8 cellular contexts compared by ENCODE assay signal in genomic region chr12:68686595-68687521, GRCh38. TPM values are rescaled to one million over a fixed set of nuclear protein-coding genes. Genes with fewer than 3 reads are reported as not detected.
DNase-seq lines count a peak whose midpoint lies in the region; ATAC-seq, FAIRE-seq and TF ChIP-seq lines count a peak whose summit lies in the region.

Gene NUP107 (plus strand): TSS chr12:68686978. CDS start chr12:68687066, 88 bp downstream.

- peak within 1 kb of the TSS; percentile 92 to 96 for H3K27ac ChIP-seq in small intestine (ENCODE audit: low read depth in 1 of 2, low read length in 1 of 2)

- WGBS in small intestine, 3 donors, result 0 to 1% (median 0%) methylated on average over 44 of the region's 44 CpGs

- ATAC-seq in GM18873 (IDR thresholded peaks at IDR 0.05; ENCODE audit: low FRiP score, unreplicated experiment), result peak; percentile 89
- ATAC-seq in HG03139 (IDR thresholded peaks at IDR 0.05; ENCODE audit: unreplicated experiment), result peak; percentile 94

- no peak for TF ChIP-seq CTCF in WI38 (IDR thresholded peaks at IDR 0.05; ENCODE audit: low read depth, low read length)
- peak; percentile 16 for TF ChIP-seq CTCF in bronchial epithelial cell (IDR thresholded peaks at IDR 0.05; ENCODE audit: insufficient read depth, low read length, severe bottlenecking)

- DNase-seq in ACHN (peak; percentile 100), NCI-H2227 (lab: John Stamatoyannopoulos, UW; ENCODE audit: unreplicated experiment) (peak; percentile 97), bronchial epithelial cell (ENCODE audit: low read depth) (peak; percentile 98), iPS-NIHi11 (ENCODE audit: low spot score) (peak; percentile 95), small intestine (peak; percentile 100)

- H3K4me3 ChIP-seq in WI38 (ENCODE audit: low read depth, low read length), result peak within 1 kb of the TSS; percentile 100
- peak within 1 kb of the TSS; percentile 67 for H3K4me3 ChIP-seq in bronchial epithelial cell (ENCODE audit: low read depth, low read length)
- H3K4me3 ChIP-seq in small intestine (ENCODE audit: low read depth in 1 of 2, low read length in 2 of 2), result peak within 1 kb of the TSS; percentile 59 to 60

- FAIRE-seq in bronchial epithelial cell (lab: Jason Lieb, UNC), result peak; percentile 36
- no peak for FAIRE-seq in small intestine (lab: Jason Lieb, UNC)

- in situ Hi-C loops in ACHN (cut with HindIII; ENCODE audit: low pct_ligation_motif_present, low pct_unique_long_range_greater_than_20kb, low sequenced_read_pairs), result no loop called here

- peaks cover 2 to 5% of the 10 kb centered on the region in 2 donors for H3K4me1 ChIP-seq in small intestine (ENCODE audit: control insufficient read depth in 2 of 2, insufficient read depth in 1 of 2, low read depth in 1 of 2, low read length in 1 of 2)

- no peaks in the 10 kb centered on the region for H3K9me3 ChIP-seq in small intestine (ENCODE audit: control insufficient read depth, low read depth)

- no peaks in the 10 kb centered on the region for H3K27me3 ChIP-seq in bronchial epithelial cell (ENCODE audit: control insufficient read depth, insufficient read depth, low read length)
- no peaks in the 10 kb centered on the region for H3K27me3 ChIP-seq in small intestine (ENCODE audit: control insufficient read depth in 2 of 2, insufficient read depth in 2 of 2, low read length in 2 of 2)

- no peaks in the 10 kb centered on the region for H3K36me3 ChIP-seq in bronchial epithelial cell (ENCODE audit: control insufficient read depth, insufficient read depth, low read length)
- peaks cover 0 to 6% of the 10 kb centered on the region in 2 donors for H3K36me3 ChIP-seq in small intestine (ENCODE audit: control insufficient read depth in 2 of 2, insufficient read depth in 2 of 2, low read length in 2 of 2)

RNA-seq across cellular contexts. Expression of gene NUP107, which starts in this region (rescaled TPM):
- total RNA-seq in bronchial epithelial cell, result 24.1 and 28.7 TPM in 2 replicates
- polyA plus RNA-seq in small intestine, result 10 to 100 TPM in 1 of 3 donors, 1 to 10 TPM in 2; 5.1 to 19.0 (median 7.0) TPM

Comparison
In these comparisons a context has a peak if more than half of its experiments do, and no peak if none do; other contexts are left out.
1. Peak in every context shown above with its lines: DNase-seq, ATAC-seq, H3K4me3 ChIP-seq and H3K27ac ChIP-seq.